11 cellular contexts compared by ENCODE assay signal in the genomic region with DNA sequence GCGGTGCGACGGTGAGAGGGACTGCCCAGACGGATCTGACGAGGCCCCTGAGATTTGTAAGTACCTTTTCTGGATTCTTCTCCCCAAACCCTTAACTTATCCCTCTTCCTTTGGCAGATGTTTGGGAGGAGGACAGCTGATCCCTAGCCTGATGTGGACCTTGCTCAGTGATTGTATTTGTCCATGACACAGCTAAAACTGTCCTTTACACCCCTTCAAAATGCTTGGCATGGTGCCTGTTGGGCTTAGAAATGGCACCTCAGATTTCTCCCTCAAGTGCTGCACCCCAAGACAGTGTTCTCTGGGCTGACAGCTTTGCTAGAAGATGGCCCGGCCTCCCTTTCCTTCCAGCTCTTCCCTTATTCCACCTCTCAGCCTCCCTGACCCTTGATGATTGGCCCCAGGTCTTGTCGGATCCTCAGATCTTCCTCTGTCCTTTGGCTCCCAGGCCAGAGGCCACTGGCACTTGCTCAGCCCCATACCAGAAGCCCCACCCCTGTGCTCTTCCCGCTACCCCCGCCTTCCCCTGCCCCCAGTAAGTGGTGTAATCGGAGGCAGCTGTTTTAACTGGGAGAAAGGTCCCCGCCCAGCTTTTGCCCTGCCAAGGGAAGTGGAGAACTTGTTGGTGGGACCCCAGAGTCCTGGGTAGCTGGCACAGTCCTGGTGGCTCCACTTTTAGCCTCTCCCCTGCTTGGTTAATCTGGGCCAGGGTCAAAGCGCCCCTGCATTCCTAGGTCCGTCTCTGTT. TPM values are rescaled to one million over a fixed set of nuclear protein-coding genes. Genes with fewer than 3 reads are reported as not detected.
DNase-seq lines count a peak whose midpoint lies in the region; ATAC-seq and TF ChIP-seq lines count a peak whose summit lies in the region.
"Had no signal": no experiment of that assay in that cellular context is flagged by ENCODE, and none has a peak within 500 bp of the region (broad histone marks: within the 10 kb centered on the region; RNA-seq: fewer than 3 reads in every experiment).

No MANE protein-coding gene starts in this region.

- CTCF ChIA-PET in activated naive CD4-positive, alpha-beta T cell treated with anti-CD3 and anti-CD28 coated beads, Interleukin-2, amount 10 ng/mL, durations not matched to agents 7 days and 5 days (lab: Charles Lee): no interaction called here

- H3K9ac ChIP-seq in muscle layer of colon (ENCODE audit: low read length): no peak overlapping the region

- no peak overlapping the region for H3K27ac Mint-ChIP-seq in activated naive CD4-positive, alpha-beta T cell treated with anti-CD3 and anti-CD28 coated beads, Interleukin-2, amount 10 ng/mL, durations not matched to agents 7 days and 5 days

- TF ChIP-seq CTCF in uterus (IDR thresholded peaks at IDR 0.05): no peak

- intact Hi-C loops in uterus (cut with DNase I; ENCODE audit: low total_unique reads): no loop called here

- H3K9me3 ChIP-seq in muscle layer of colon (ENCODE audit: low read length) (no peaks in the 10 kb centered on the region), uterus (no peaks in the 10 kb centered on the region)

- no peak overlapping the region for H3K4me3 ChIP-seq in muscle layer of colon (ENCODE audit: low read depth in 1 of 2, low read length in 2 of 2)
- no peak overlapping the region for H3K4me3 ChIP-seq in uterus

- H3K27ac ChIP-seq in muscle layer of colon (ENCODE audit: low read depth, low read length) (peak overlapping the region; percentile 14), uterus (peak overlapping the region; percentile 99 to 100)

- H3K36me3 Mint-ChIP-seq in activated naive CD4-positive, alpha-beta T cell treated with anti-CD3 and anti-CD28 coated beads, Interleukin-2, amount 10 ng/mL, durations not matched to agents 7 days and 5 days: no peaks in the 10 kb centered on the region

- H3K4me1 Mint-ChIP-seq in activated naive CD4-positive, alpha-beta T cell treated with anti-CD3 and anti-CD28 coated beads, Interleukin-2, amount 10 ng/mL, durations not matched to agents 7 days and 5 days: peaks cover 2% of the 10 kb centered on the region

- no peak for ATAC-seq in GM19397 (IDR thresholded peaks at IDR 0.05; ENCODE audit: unreplicated experiment)

- peaks cover 23% of the 10 kb centered on the region for H3K27me3 Mint-ChIP-seq in activated naive CD4-positive, alpha-beta T cell treated with anti-CD3 and anti-CD28 coated beads, Interleukin-2, amount 10 ng/mL, durations not matched to agents 7 days and 5 days

- TF ChIP-seq POLR2A in uterus (IDR thresholded peaks at IDR 0.05): no peak

- H3K9me3 Mint-ChIP-seq in activated naive CD4-positive, alpha-beta T cell treated with anti-CD3 and anti-CD28 coated beads, Interleukin-2, amount 10 ng/mL, durations not matched to agents 7 days and 5 days: no peaks in the 10 kb centered on the region

- H3K36me3 ChIP-seq in muscle layer of colon (ENCODE audit: insufficient read depth, low read length) (peaks cover 54% of the 10 kb centered on the region), uterus (no peaks in the 10 kb centered on the region)

- DNase-seq in SIG-M5 treated with dmso at 0.1 percent for 504 hours (lab: John Stamatoyannopoulos, UW; ENCODE audit: unreplicated experiment) (peak; percentile 68), SIG-M5 (lab: John Stamatoyannopoulos, UW) (no peak), fibroblast of gingiva (ENCODE audit: low read depth) (peak; percentile 88), uterus (peak; percentile 83)
- no peak for DNase-seq in stimulated activated CD4-positive, alpha-beta T cell treated with anti-CD3 and anti-CD28 coated beads, Interleukin-2, amount 100 ng/mL, for 48 hours
- DNase-seq in activated naive CD4-positive, alpha-beta T cell treated with anti-CD3 and anti-CD28 coated beads, Interleukin-2, amount 10 ng/mL, durations not matched to agents 7 days and 5 days: no peak
- DNase-seq: ACHN; activated CD4-positive, alpha-beta T cell treated with anti-CD3 and anti-CD28 coated beads for 48 hours had no signal

- H3K27me3 ChIP-seq in muscle layer of colon (ENCODE audit: control insufficient read depth in 1 of 2, insufficient read depth in 2 of 2, low read length in 2 of 2): no peaks in the 10 kb centered on the region
- H3K27me3 ChIP-seq in uterus: no peaks in the 10 kb centered on the region

- H3K4me3 Mint-ChIP-seq in activated naive CD4-positive, alpha-beta T cell treated with anti-CD3 and anti-CD28 coated beads, Interleukin-2, amount 10 ng/mL, durations not matched to agents 7 days and 5 days: no peak overlapping the region

- H3K4me1 ChIP-seq in muscle layer of colon (ENCODE audit: insufficient read depth, low read length): peaks cover 43% of the 10 kb centered on the region
- peaks cover 13 to 25% of the 10 kb centered on the region in 2 donors for H3K4me1 ChIP-seq in uterus

RNA-seq across cellular contexts. Expression of a gene that starts 8.7 kb away (rescaled TPM):
- total RNA-seq in uterus: not detected
- total RNA-seq: glomerular endothelial cell had no signal

RNA-seq across cellular contexts. Expression of a gene that starts 10.4 kb away (rescaled TPM):
- 100 to 1,000 TPM; 164 to 507 (median 318) TPM for total RNA-seq in uterus

RNA-seq across cellular contexts. Expression of a gene that starts 27.5 kb away (rescaled TPM):
- total RNA-seq in uterus: 100 to 1,000 TPM in 2 of 4 donors, 10 to 100 TPM in 2; 62.5 to 242 (median 94.3) TPM

RNA-seq across cellular contexts. Expression of a gene that starts 49.8 kb away (rescaled TPM):
- 10 to 100 TPM in 3 of 4 donors, 1 to 10 TPM in 1; 9.1 to 85.8 (median 33.9) TPM for total RNA-seq in uterus

Comparison
In these comparisons a context has a peak if more than half of its experiments do, and no peak if none do; other contexts are left out.
1. DNase-seq: peak in SIG-M5 treated with dmso at 0.1 percent for 504 hours (single experiment), fibroblast of gingiva (single experiment) and uterus (2 of 2); none in SIG-M5 (single experiment), stimulated activated CD4-positive, alpha-beta T cell treated with anti-CD3 and anti-CD28 coated beads, Interleukin-2, amount 100 ng/mL, for 48 hours (0 of 2) and activated naive CD4-positive, alpha-beta T cell treated with anti-CD3 and anti-CD28 coated beads, Interleukin-2, amount 10 ng/mL, durations not matched to agents 7 days and 5 days (single experiment).